In genomic region chr11:69210660-69211035, GRCh38 we compare ENCODE assay signal across 21 cellular contexts. TPM values are rescaled to one million over a fixed set of nuclear protein-coding genes. Genes with fewer than 3 reads are reported as not detected.
DNase-seq lines count a peak whose midpoint lies in the region; ATAC-seq, FAIRE-seq and TF ChIP-seq lines count a peak whose summit lies in the region.
"Had no signal": no experiment of that assay in that cellular context is flagged by ENCODE, and none has a peak within 500 bp of the region (broad histone marks: within the 10 kb centered on the region; RNA-seq: fewer than 3 reads in every experiment).

No MANE protein-coding gene starts in this region.

- H3K27me3 ChIP-seq in right cardiac atrium (ENCODE audit: control insufficient read depth, insufficient read depth) (no peaks in the 10 kb centered on the region), PC-9 (ENCODE audit: insufficient read depth, low read depth) (no peaks in the 10 kb centered on the region), HepG2 (ENCODE audit: control insufficient read depth in 1 of 2, insufficient read depth in 2 of 2, low read length in 2 of 2) (peaks cover 4 to 14% of the 10 kb centered on the region in 2 experiments), spleen (replicated peaks in 1 of 7) (peaks cover 0 to 19% (median 0%) of the 10 kb centered on the region in 7 donors)

- intact Hi-C loops in cardiac septum (cut with DNase I) (no loop called here), right cardiac atrium (cut with DNase I) (no loop called here), PC-9 (cut with micrococcal nuclease; ENCODE audit: unreplicated experiment) (no loop called here), HepG2 (cut with micrococcal nuclease; ENCODE audit: unreplicated experiment) (no loop called here), spleen (cut with DNase I; ENCODE audit: low total_unique reads) (no loop called here)

- no peak overlapping the region for H3K9ac ChIP-seq in HepG2 (ENCODE audit: insufficient read depth, low read depth, low read length)

- H3K79me2 ChIP-seq in PC-9 (ENCODE audit: low read depth), result no peaks in the 10 kb centered on the region
- no peaks in the 10 kb centered on the region for H3K79me2 ChIP-seq in HepG2 (ENCODE audit: insufficient read depth, low read length)

- H3K4me2 ChIP-seq in PC-9 (peak overlapping the region; percentile 14), HepG2 (ENCODE audit: low read depth, low read length) (no peak overlapping the region)

- H3K4me1 ChIP-seq in right cardiac atrium (ENCODE audit: control insufficient read depth, insufficient read depth, low read length) (no peaks in the 10 kb centered on the region), PC-9 (replicated peaks; ENCODE audit: insufficient read depth) (peaks cover 14% of the 10 kb centered on the region), HepG2 (ENCODE audit: insufficient read depth, low read length) (peaks cover 16% of the 10 kb centered on the region), spleen (peaks cover 0 to 10% (median 2%) of the 10 kb centered on the region in 6 donors)
- H3K4me1 ChIP-seq: Caco-2, SJCRH30 had no signal

- FAIRE-seq in HepG2 (lab: Jason Lieb, UNC), result no peak

- no peak overlapping the region for H2AFZ ChIP-seq in PC-9
- no peak overlapping the region for H2AFZ ChIP-seq in HepG2 (ENCODE audit: low read length)

- BruUV-seq in PC-9 (replicated peaks; lab: Mats Ljungman, UMichigan) (no TSS peak), HepG2 (replicated peaks; lab: Mats Ljungman, UMichigan) (no TSS peak)

- peak; percentile 57 for DNase-seq in cardiac septum (ENCODE audit: low spot score)
- DNase-seq in right cardiac atrium, result no peak
- no peak for DNase-seq in PC-9
- no peak for DNase-seq in HepG2 (ENCODE audit: low spot score)
- DNase-seq in spleen, result peak; percentile 54
- no peak for DNase-seq in NCI-H146 (lab: John Stamatoyannopoulos, UW)
- DNase-seq: AML-193, IMR-90, MM.1S, NCI-H1105, NCI-H187, NCI-H226, NCI-H524 treated with DMSO at 0.1 percent for 48 hours, SJCRH30 had no signal

- TF ChIP-seq CTCF in PC-9 (conservative IDR thresholded peaks at IDR 0.05) (no peak), HepG2 (CRISPR knock-in tag; IDR thresholded peaks at IDR 0.05) (no peak), spleen (IDR thresholded peaks at IDR 0.05 in 8 of 11, conservative IDR thresholded peaks at IDR 0.05 in 3 of 11) (no peak)

- H3K9me3 ChIP-seq in right cardiac atrium (ENCODE audit: control insufficient read depth, low read length) (no peaks in the 10 kb centered on the region), PC-9 (ENCODE audit: insufficient read depth, low read depth) (no peaks in the 10 kb centered on the region), HepG2 (ENCODE audit: low read length) (no peaks in the 10 kb centered on the region), spleen (peaks cover 0 to 10% (median 0%) of the 10 kb centered on the region in 8 donors)
- H3K9me3 ChIP-seq: SJCRH30 had no signal

- CTCF ChIA-PET in PC-9 (lab: Charles Lee) (no interaction called here), HepG2 (lab: Yijun Ruan, JAX; ENCODE audit: low intra/inter-chr PET ratio, low total read pairs) (interaction anchor here (0.9 kb wide), 1 partner anchor 78 kb away, joined by 3 read pairs; no protein-coding TSS in a partner anchor)

- POLR2A ChIA-PET in PC-9 (lab: Charles Lee; ENCODE audit: unreplicated experiment) (no interaction called here), HepG2 (lab: Yijun Ruan, JAX) (no interaction called here)

- no peaks in the 10 kb centered on the region for H3K9me2 ChIP-seq in PC-9 (ENCODE audit: insufficient read depth)

- no peak for TF ChIP-seq POLR2A in HepG2 (IDR thresholded peaks at IDR 0.05; ENCODE audit: insufficient read depth in 1 of 2, low read depth in 2 of 2, low read length in 2 of 2)
- no peak for TF ChIP-seq POLR2A in spleen (IDR thresholded peaks at IDR 0.05)

- H3K27ac ChIP-seq in right cardiac atrium (ENCODE audit: low read length) (no peak overlapping the region), PC-9 (no peak overlapping the region), HepG2 (ENCODE audit: extremely low read length, insufficient read depth, low read length) (no peak overlapping the region), spleen (no peak overlapping the region)
- H3K27ac ChIP-seq: SJCRH30 had no signal

- H3K36me3 ChIP-seq in PC-9 (ENCODE audit: low read depth), result no peaks in the 10 kb centered on the region
- H3K36me3 ChIP-seq in HepG2 (replicated peaks in 1 of 2; ENCODE audit: control insufficient read depth in 1 of 2, insufficient read depth in 2 of 2, low read length in 2 of 2), result no peaks in the 10 kb centered on the region
- no peaks in the 10 kb centered on the region for H3K36me3 ChIP-seq in spleen
- H3K36me3 ChIP-seq: SJCRH30 had no signal

- ATAC-seq in right cardiac atrium (no peak), HepG2 (peak; percentile 27; the same call in 2 of the 3 replicates), GM21717 (IDR thresholded peaks at IDR 0.05; ENCODE audit: unreplicated experiment) (no peak), GM21423 (IDR thresholded peaks at IDR 0.05; ENCODE audit: unreplicated experiment) (no peak)

- peaks cover 27% of the 10 kb centered on the region; the same call in 1 of the 2 replicates for H3F3A ChIP-seq in PC-9 (ENCODE audit: insufficient read depth, low read depth)

- TF ChIP-seq RAD21 in HepG2 (CRISPR knock-in tag; IDR thresholded peaks at IDR 0.05), result no peak

- WGBS in right cardiac atrium, result 91% methylated on average over 8 of the region's 8 CpGs
- WGBS in HepG2 (ENCODE audit: low lambda C conversion rate), result no CpG with 5 or more reads among the region's 8 CpGs
- 74 to 86% (median 80%) methylated on average over 8 of the region's 8 CpGs for WGBS in spleen, 5 donors

- TF ChIP-seq EP300 in HepG2 (IDR thresholded peaks at IDR 0.05; ENCODE audit: low read depth in 2 of 2, low read length in 2 of 2), result no peak
- TF ChIP-seq EP300 in HepG2 (CRISPR knock-in tag; IDR thresholded peaks at IDR 0.05; ENCODE audit: borderline replicate concordance), result no peak

- H4K20me1 ChIP-seq in PC-9 (ENCODE audit: insufficient read depth) (no peaks in the 10 kb centered on the region), HepG2 (ENCODE audit: insufficient read depth, low read length) (no peaks in the 10 kb centered on the region)

- H3K4me3 ChIP-seq in right cardiac atrium (ENCODE audit: low read length) (no peak overlapping the region), PC-9 (no peak overlapping the region), HepG2 (replicated peaks in 1 of 3; ENCODE audit: insufficient read depth in 1 of 3, low read depth in 2 of 3, low read length in 3 of 3) (no peak overlapping the region), spleen (no peak overlapping the region)
- H3K4me3 ChIP-seq: SJCRH30 had no signal

- in situ Hi-C loops in HepG2 (cut with HindIII; ENCODE audit: extremely low pct_ligation_motif_present, low pct_unique_long_range_greater_than_20kb), result loop anchor here (5.0 to 10.0 kb wide), 2 partner anchors 64 to 93 kb away; no protein-coding TSS in a partner anchor

TF ChIP-seq in HepG2, 621 proteins besides CTCF, POLR2A, EP300 and RAD21:
- no peak for TF ChIP-seq ZNF513 (CRISPR knock-in tag; conservative IDR thresholded peaks at IDR 0.05)
- 0 out of 2 replicates have a peak, but pooled peaks have one; percentile 8 for TF ChIP-seq KDM2A (CRISPR knock-in tag; IDR thresholded peaks at IDR 0.05; ENCODE audit: borderline replicate concordance, low read depth)

RNA-seq across cellular contexts. Expression of gene SMIM38, which starts 54.9 kb away (rescaled TPM):
- total RNA-seq in cardiac septum (0.19 TPM), right cardiac atrium (under 1 TPM in 3 of 4 donors, not detected in 1; 0.17 to 0.56 (median 0.25) TPM), PC-9 (2021) (0.26 and 0.50 TPM in 2 replicates), HepG2 (2016; rRNA removed; fragmentation: Illumina TruSeq; extraction: Trizol) (0.40 TPM in 1 of 2 replicates, not detected in the other), spleen (1 to 10 TPM in 4 of 7 donors, under 1 TPM in 3; 0.44 to 2.0 (median 1.1) TPM)
- polyA plus RNA-seq in right cardiac atrium (0.07 TPM), HepG2 (2011; rRNA removed) (0.30 and 0.42 TPM in 2 replicates), spleen (under 1 TPM; 0.02 to 0.29 (median 0.05) TPM)
- 0.18 TPM in 1 of 2 replicates, not detected in the other for total RNA-seq in HepG2 (2016; cell fraction: cytosol; rRNA removed; fragmentation: Illumina TruSeq; extraction: Trizol; ENCODE audit: low read depth)
- 0.39 and 0.61 TPM in 2 replicates for total RNA-seq in HepG2 (2016; cell fraction: insoluble cytoplasmic fraction; rRNA removed; fragmentation: Illumina TruSeq; extraction: Trizol)
- total RNA-seq in HepG2 (2016; cell fraction: membrane; rRNA removed; fragmentation: Illumina TruSeq; extraction: Trizol), result 0.24 and 0.25 TPM in 2 replicates
- total RNA-seq in HepG2 (2016; cell fraction: nucleus; rRNA removed; fragmentation: Illumina TruSeq; extraction: Trizol), result 0.43 and 0.91 TPM in 2 replicates
- 0.12 and 0.32 TPM in 2 replicates for polyA plus RNA-seq in HepG2 (2011; cell fraction: cytosol; rRNA removed)
- polyA plus RNA-seq in HepG2 (2011; cell fraction: nucleus; rRNA removed), result 3.5 and 3.6 TPM in 2 replicates
- polyA plus RNA-seq in HepG2 (2012), result 0.39 and 0.67 TPM in 2 replicates
- not detected in 2 replicates for polyA plus RNA-seq in HepG2 (2016; cell fraction: cytosol; fragmentation: Illumina TruSeq; extraction: Trizol; ENCODE audit: low read depth)
- polyA plus RNA-seq in HepG2 (2016; cell fraction: insoluble cytoplasmic fraction; fragmentation: Illumina TruSeq; extraction: Trizol; ENCODE audit: low read depth), result 0.09 TPM in 1 of 2 replicates, not detected in the other
- not detected in 2 replicates for polyA plus RNA-seq in HepG2 (2016; cell fraction: membrane; fragmentation: Illumina TruSeq; extraction: Trizol; ENCODE audit: low read depth)
- polyA plus RNA-seq in HepG2 (2016; cell fraction: nucleus; fragmentation: Illumina TruSeq; extraction: Trizol; ENCODE audit: insufficient read depth, low read depth), result 0.45 and 0.49 TPM in 2 replicates
- polyA minus RNA-seq in HepG2 (2011; rRNA and poly(A)+ RNA removed; ENCODE audit: low replicate concordance), result 0.09 and 1.2 TPM in 2 replicates
- not detected in 2 replicates for polyA minus RNA-seq in HepG2 (2011; cell fraction: cytosol; rRNA and poly(A)+ RNA removed)
- 1.4 and 2.1 TPM in 2 replicates for polyA minus RNA-seq in HepG2 (2011; cell fraction: nucleus; rRNA and poly(A)+ RNA removed)
- total RNA-seq: H4, HT-29, RPMI7951 had no signal
- polyA plus RNA-seq: CD14-positive monocyte had no signal

Comparison
In these comparisons a context has a peak if more than half of its experiments do, and no peak if none do; other contexts are left out.
1. DNase-seq: peak in cardiac septum (single experiment) and spleen (single experiment); none in right cardiac atrium (0 of 3), PC-9 (0 of 2), HepG2 (single experiment) and NCI-H146 (single experiment).